17 cellular contexts compared by ENCODE assay signal in the genomic region with DNA sequence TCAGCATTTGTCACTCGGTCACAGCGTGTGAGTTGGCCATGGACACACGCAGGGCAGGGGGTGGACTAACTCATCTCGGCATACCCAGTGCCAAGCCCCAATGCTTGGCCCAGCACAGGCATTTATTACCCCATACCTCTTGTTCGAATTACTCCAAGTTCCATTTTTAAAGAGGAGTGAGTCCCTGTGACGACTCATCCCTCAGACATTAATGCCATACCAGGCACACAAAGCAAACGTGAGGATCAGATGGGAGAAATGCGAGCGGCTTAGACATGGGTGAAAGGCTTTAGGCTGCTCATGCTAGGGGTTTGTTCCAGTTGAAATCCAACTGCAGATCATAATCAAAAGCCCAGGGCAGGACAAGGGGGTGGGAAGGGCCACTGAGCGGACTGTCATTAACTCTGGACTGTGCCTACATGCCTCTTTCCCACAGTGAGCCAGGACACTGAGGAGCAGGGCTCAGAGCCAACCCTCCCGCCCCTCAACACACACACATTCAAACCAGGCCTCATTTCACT.
DNase-seq lines count a peak whose midpoint lies in the region; ATAC-seq and TF ChIP-seq lines count a peak whose summit lies in the region.
"Had no signal": no experiment of that assay in that cellular context is flagged by ENCODE, and none has a peak within 500 bp of the region (broad histone marks: within the 10 kb centered on the region; RNA-seq: fewer than 3 reads in every experiment).

No MANE protein-coding gene starts in this region.

- H3K4me3 ChIP-seq in IMR-90 (ENCODE audit: insufficient read depth, low read depth, low read length) (no peak overlapping the region), epithelial cell of esophagus (ENCODE audit: low read length) (no peak overlapping the region), osteoblast (ENCODE audit: insufficient read depth, low read length) (no peak overlapping the region), endodermal cell (ENCODE audit: low read length) (no peak overlapping the region)
- H3K4me3 ChIP-seq: body of pancreas, left lung, testis had no signal

- in situ Hi-C loops in IMR-90 (cut with MboI; ENCODE audit: low sequenced_read_pairs): no loop called here

- peak overlapping the region; percentile 81 for H2BK20ac ChIP-seq in IMR-90 (ENCODE audit: low read depth, low read length)

- H2AK9ac ChIP-seq in IMR-90 (replicated peaks; ENCODE audit: low read depth, low read length, poor library complexity): peak overlapping the region; percentile 62

- no peak for TF ChIP-seq CTCF in IMR-90 (conservative IDR thresholded peaks at IDR 0.05; ENCODE audit: low read depth, low read length)
- no peak for TF ChIP-seq CTCF in epithelial cell of esophagus (IDR thresholded peaks at IDR 0.05; ENCODE audit: insufficient read depth, low read depth, low read length, missing control alignments)
- no peak for TF ChIP-seq CTCF in osteoblast (IDR thresholded peaks at IDR 0.05; ENCODE audit: extremely low read depth, low read depth, low read length)
- no peak for TF ChIP-seq CTCF in endodermal cell (conservative IDR thresholded peaks at IDR 0.05)

- peak; percentile 90 for DNase-seq in EH (ENCODE audit: low read depth)
- DNase-seq in IMR-90: peak; percentile 67
- DNase-seq in epithelial cell of esophagus (ENCODE audit: low read depth): peak; percentile 48
- DNase-seq in osteoblast (ENCODE audit: insufficient read length, low spot score, missing footprints): no peak
- no peak for DNase-seq in NOMO-1 treated with dmso at 0.1 percent for 144 hours (lab: John Stamatoyannopoulos, UW; ENCODE audit: unreplicated experiment)
- DNase-seq in endodermal cell: no peak
- no peak for DNase-seq in NCI-H187 (lab: John Stamatoyannopoulos, UW)
- DNase-seq: activated CD4-positive, alpha-beta T cell treated with anti-CD3 and anti-CD28 coated beads, Interleukin-2, amount 50 U/mL, for 4 hours; body of pancreas; CD8-positive, alpha-beta memory T cell; effector CD4-positive, alpha-beta T cell; left lung; T-helper 9 cell had no signal

- H3K79me1 ChIP-seq in IMR-90 (ENCODE audit: low read depth in 1 of 2, low read length in 2 of 2): no peaks in the 10 kb centered on the region

- no peaks in the 10 kb centered on the region for H3K9me3 Mint-ChIP-seq in endodermal cell
- H3K9me3 Mint-ChIP-seq: activated T-helper 2 cell treated with anti-CD3 and anti-CD28 coated beads, Interferon-gamma antibody, Interleukin-2, Interleukin-4, amounts not matched to agents 10 μg/mL and 5 μg/mL and 100 μg/mL, durations not matched to agents 14 hours and 24 hours and 36 hours; CD8-positive, alpha-beta memory T cell had no signal

- H3K36me3 Mint-ChIP-seq in endodermal cell (ENCODE audit: low read depth): no peaks in the 10 kb centered on the region
- H3K36me3 Mint-ChIP-seq: CD8-positive, alpha-beta memory T cell had no signal

- CTCF ChIA-PET in IMR-90 (lab: Yijun Ruan, JAX): interaction anchor here (0.7 to 1.4 kb wide), 2 partner anchors 8 to 139 kb away, joined by 3 to 4 read pairs; no protein-coding TSS in a partner anchor

- peaks cover 4% of the 10 kb centered on the region for H3K27me3 Mint-ChIP-seq in endodermal cell (ENCODE audit: insufficient read depth)

- no peak for TF ChIP-seq POLR2A in IMR-90 (IDR thresholded peaks at IDR 0.05; ENCODE audit: low read depth, low read length)

- H3K36me3 ChIP-seq in IMR-90 (ENCODE audit: control insufficient read depth, insufficient read depth, low read length) (no peaks in the 10 kb centered on the region), osteoblast (ENCODE audit: insufficient read depth, low read length) (no peaks in the 10 kb centered on the region), endodermal cell (ENCODE audit: control insufficient read depth, insufficient read depth, low read length) (no peaks in the 10 kb centered on the region)
- H3K36me3 ChIP-seq: left lung had no signal

- no peak overlapping the region for H3K27ac Mint-ChIP-seq in endodermal cell
- H3K27ac Mint-ChIP-seq: activated T-helper 2 cell treated with anti-CD3 and anti-CD28 coated beads, Interferon-gamma antibody, Interleukin-2, Interleukin-4, amounts not matched to agents 10 μg/mL and 5 μg/mL and 100 μg/mL, durations not matched to agents 14 hours and 24 hours and 36 hours; CD8-positive, alpha-beta memory T cell had no signal

- peak; percentile 38 for ATAC-seq in IMR-90 (ENCODE audit: low read depth)
- ATAC-seq in GM19463 (IDR thresholded peaks at IDR 0.05; ENCODE audit: unreplicated experiment): no peak
- ATAC-seq: body of pancreas, left lung, Panc1 had no signal

- peak overlapping the region; percentile 52 to 63; a peak in 3 of 4 replicates for H4K8ac ChIP-seq in IMR-90 (ENCODE audit: low read depth in 2 of 2, low read length in 2 of 2)

- H3K4me2 ChIP-seq in IMR-90 (ENCODE audit: low read depth, low read length): no peak overlapping the region
- H3K4me2 ChIP-seq in osteoblast (ENCODE audit: insufficient read depth, low read length): peak overlapping the region; percentile 44

- no peak for TF ChIP-seq RAD21 in IMR-90 (IDR thresholded peaks at IDR 0.05; ENCODE audit: low read length)

- H3K4me1 Mint-ChIP-seq in endodermal cell: no peaks in the 10 kb centered on the region
- H3K4me1 Mint-ChIP-seq: CD8-positive, alpha-beta memory T cell had no signal

- dilution Hi-C loops in IMR-90 (cut with HindIII; ENCODE audit: low sequenced_read_pairs, unreplicated experiment): no loop called here

- H3K27me3 ChIP-seq in IMR-90 (ENCODE audit: control insufficient read depth, insufficient read depth, low read length): no peaks in the 10 kb centered on the region
- no peaks in the 10 kb centered on the region for H3K27me3 ChIP-seq in osteoblast (ENCODE audit: insufficient read depth, low read length)
- no peaks in the 10 kb centered on the region for H3K27me3 ChIP-seq in endodermal cell (ENCODE audit: control insufficient read depth, insufficient read depth, low read length, poor library complexity, severe bottlenecking)
- H3K27me3 ChIP-seq: body of pancreas, left lung, testis had no signal

- intact Hi-C loops in IMR-90 (cut with micrococcal nuclease): no loop called here

- H2BK120ac ChIP-seq in IMR-90 (ENCODE audit: low read depth, low read length): peak overlapping the region; percentile 80

- H3K18ac ChIP-seq in IMR-90 (ENCODE audit: low read depth, low read length): peak overlapping the region; percentile 10; the same call in 1 of the 2 replicates

- H4K5ac ChIP-seq in IMR-90 (ENCODE audit: low read depth, low read length): no peak overlapping the region; the same call in 1 of the 2 replicates

- peak overlapping the region; percentile 68 for H4K91ac ChIP-seq in IMR-90 (ENCODE audit: insufficient read depth, low read depth, low read length)

- no peak overlapping the region for H3K56ac ChIP-seq in IMR-90 (ENCODE audit: extremely low read depth, insufficient read depth, low read length)

- POLR2A ChIA-PET in IMR-90 (lab: Charles Lee; ENCODE audit: unreplicated experiment): no interaction called here

- H2AK5ac ChIP-seq in IMR-90 (ENCODE audit: low read depth, low read length): peak overlapping the region; percentile 89

- peak overlapping the region; percentile 72 for H2AFZ ChIP-seq in IMR-90 (replicated peaks; ENCODE audit: low read length, poor library complexity)
- H2AFZ ChIP-seq in osteoblast (ENCODE audit: low read length): peak overlapping the region; percentile 39

- WGBS in IMR-90 (ENCODE audit: extremely low coverage in 2 of 2, insufficient read length in 1 of 2), 2 experiments: no CpG with 5 or more reads among the region's 11 CpGs
- WGBS in endodermal cell (ENCODE audit: insufficient coverage in 1 of 2, insufficient read length in 1 of 2), 2 experiments: 92 to 100% methylated on average over 3 to 11 of the region's 11 CpGs

- peaks cover 19% of the 10 kb centered on the region for H3K4me1 ChIP-seq in IMR-90 (ENCODE audit: control insufficient read depth, insufficient read depth, low read length)
- peaks cover 14% of the 10 kb centered on the region for H3K4me1 ChIP-seq in osteoblast (ENCODE audit: insufficient read depth, low read length)
- H3K4me1 ChIP-seq in endodermal cell (ENCODE audit: control insufficient read depth, insufficient read depth, low read length): no peaks in the 10 kb centered on the region
- H3K4me1 ChIP-seq: left lung, testis had no signal

- peak overlapping the region; percentile 67; the same call in 2 of the 3 replicates for H2BK15ac ChIP-seq in IMR-90 (ENCODE audit: low read depth, low read length)

- H3K9ac ChIP-seq in IMR-90 (ENCODE audit: low read depth, low read length): no peak overlapping the region
- H3K9ac ChIP-seq in endodermal cell (ENCODE audit: extremely low read depth, low read length, poor library complexity, severe bottlenecking): no peak overlapping the region

- peaks cover 12% of the 10 kb centered on the region for H3K9me1 ChIP-seq in IMR-90 (ENCODE audit: insufficient read depth, low read length)

- H3K27ac ChIP-seq in IMR-90 (ENCODE audit: insufficient read depth, low read length): no peak overlapping the region
- peak overlapping the region; percentile 34 for H3K27ac ChIP-seq in osteoblast (ENCODE audit: low read depth, low read length)
- H3K27ac ChIP-seq in endodermal cell (ENCODE audit: low read depth, low read length): no peak overlapping the region
- H3K27ac ChIP-seq: body of pancreas, left lung, testis had no signal

- no peak overlapping the region for H3K4me3 Mint-ChIP-seq in endodermal cell
- H3K4me3 Mint-ChIP-seq: CD8-positive, alpha-beta memory T cell had no signal

- peak overlapping the region; percentile 50 for H2BK5ac ChIP-seq in IMR-90 (ENCODE audit: low read depth, low read length, poor library complexity, severe bottlenecking)

- H3K79me2 ChIP-seq in osteoblast (ENCODE audit: insufficient read depth, low read length): no peaks in the 10 kb centered on the region

- H4K20me1 ChIP-seq in IMR-90 (ENCODE audit: insufficient read depth, low read length): no peaks in the 10 kb centered on the region
- H4K20me1 ChIP-seq in osteoblast (ENCODE audit: insufficient read depth, low read length): no peaks in the 10 kb centered on the region

- H3K14ac ChIP-seq in IMR-90 (replicated peaks; ENCODE audit: low read depth, low read length): peak overlapping the region; percentile 80

- 0 out of 2 replicates have a peak overlapping the region, but pooled peaks have one; percentile 24 for H3K23ac ChIP-seq in IMR-90 (ENCODE audit: low read depth, low read length)

- no TSS peak for BruUV-seq in IMR-90 (replicated peaks; lab: Mats Ljungman, UMichigan)

- peak overlapping the region; percentile 88 for H3K4ac ChIP-seq in IMR-90 (ENCODE audit: low read depth, low read length)

- no peaks in the 10 kb centered on the region for H3K9me3 ChIP-seq in IMR-90 (ENCODE audit: control insufficient read depth, insufficient read depth, low read length)
- no peaks in the 10 kb centered on the region for H3K9me3 ChIP-seq in osteoblast (ENCODE audit: low read depth, low read length)
- no peaks in the 10 kb centered on the region for H3K9me3 ChIP-seq in endodermal cell (ENCODE audit: control insufficient read depth, low read length)
- H3K9me3 ChIP-seq: body of pancreas, left lung, testis had no signal

Comparison
In these comparisons a context has a peak if more than half of its experiments do, and no peak if none do; other contexts are left out.
1. DNase-seq: peak in EH (single experiment), IMR-90 (single experiment) and epithelial cell of esophagus (single experiment); none in osteoblast (single experiment), NOMO-1 treated with dmso at 0.1 percent for 144 hours (single experiment), endodermal cell (single experiment) and NCI-H187 (0 of 2).